In the genomic region with DNA sequence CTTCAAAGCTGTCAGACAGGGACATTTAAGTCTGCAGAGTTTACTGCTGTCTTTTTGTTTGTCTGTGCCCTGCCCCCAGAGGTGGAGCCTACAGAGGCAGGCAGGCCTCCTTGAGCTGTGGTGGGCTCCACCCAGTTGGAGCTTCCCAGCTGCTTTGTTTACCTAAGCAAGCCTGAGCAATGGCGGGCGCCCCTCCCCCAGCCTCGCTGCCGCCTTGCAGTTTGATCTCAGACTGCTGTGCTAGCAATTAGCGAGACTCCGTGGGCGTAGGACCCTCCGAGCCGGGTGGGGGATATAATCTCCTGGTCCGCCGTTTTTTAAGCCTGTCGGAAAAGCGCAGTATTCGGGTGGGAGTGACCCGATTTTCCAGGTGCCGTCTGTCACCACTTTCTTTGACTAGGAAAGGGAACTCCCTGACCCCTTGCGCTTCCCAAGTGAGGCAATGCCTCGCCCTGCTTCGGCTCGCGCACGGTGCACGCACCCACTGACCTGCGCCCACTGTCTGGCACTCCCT, we compare ENCODE assay signal across 8 cellular contexts. TPM values are rescaled to one million over a fixed set of nuclear protein-coding genes. Genes with fewer than 3 reads are reported as not detected.
A peak's percentile ranks its signal among the peaks of the same experiment; 100 is the strongest.
DNase-seq lines count a peak whose midpoint lies in the region; ATAC-seq, FAIRE-seq and TF ChIP-seq lines count a peak whose summit lies in the region.
"Not testable (repeated sequence)": the region's sequence is repeated elsewhere in the genome, so short reads cannot be mapped to it uniquely, and the experiment has no call there.
"Had no signal": no experiment of that assay in that cellular context is flagged by ENCODE, and none has a peak within 500 bp of the region (broad histone marks: within the 10 kb centered on the region; RNA-seq: fewer than 3 reads in every experiment).

No MANE protein-coding gene starts in this region.

- H3K9me1 ChIP-seq in K562 (ENCODE audit: control insufficient read depth, insufficient read depth, low read length) = not testable (repeated sequence)

- TF ChIP-seq CTCF in K562 (IDR thresholded peaks at IDR 0.05 in 2 of 3, conservative IDR thresholded peaks at IDR 0.05 in 1 of 3; ENCODE audit: insufficient read depth in 2 of 3, low read depth in 1 of 3, low read length in 3 of 3); nephron (IDR thresholded peaks at IDR 0.05; ENCODE audit: unreplicated experiment in 3 of 3); smooth muscle cell (IDR thresholded peaks at IDR 0.05; ENCODE audit: borderline replicate concordance, insufficient read depth, poor library complexity, severe bottlenecking): not testable (repeated sequence)

- TF ChIP-seq POLR2A in K562 (conservative IDR thresholded peaks at IDR 0.05) = peak; percentile 68

- not testable (repeated sequence) for FAIRE-seq in K562 (lab: Jason Lieb, UNC)

- not testable (repeated sequence) for H3K4me1 Mint-ChIP-seq in nephron

- not testable (repeated sequence) for H3K27ac ChIP-seq in HUES6 (ENCODE audit: low read depth, low read length); smooth muscle cell (ENCODE audit: low read depth)
- H3K27ac ChIP-seq in K562 (ENCODE audit: extremely low read depth, low read depth, low read length) = peak overlapping the region; percentile 67

- in situ Hi-C loops in K562 (cut with MboI) = not testable (repeated sequence)

- H3K9ac ChIP-seq in HUES6 (ENCODE audit: low read length) = peak overlapping the region; percentile 52
- H3K9ac ChIP-seq in NT2/D1 (ENCODE audit: insufficient read length, low read depth); smooth muscle cell (ENCODE audit: low read depth): not testable (repeated sequence)
- H3K9ac ChIP-seq in K562 (ENCODE audit: insufficient read depth in 1 of 2, low read depth in 2 of 2, low read length in 2 of 2) = peak overlapping the region; percentile 60 to 84; a peak in 3 of 4 replicates

- not testable (repeated sequence) for H3K4me1 ChIP-seq in HUES6 (ENCODE audit: control insufficient read depth, insufficient read depth, low read length); NT2/D1 (ENCODE audit: insufficient read depth, insufficient read length); smooth muscle cell (ENCODE audit: low read depth)
- H3K4me1 ChIP-seq in K562 (replicated peaks in 1 of 2; ENCODE audit: control insufficient read depth in 2 of 2, insufficient read depth in 2 of 2, low read length in 2 of 2) = peaks cover 6 to 12% of the 10 kb centered on the region in 2 experiments; a peak in 4 of 5 replicates

- not testable (repeated sequence) for H4K20me1 ChIP-seq in K562 (replicated peaks; ENCODE audit: control insufficient read depth, insufficient read depth, low read length); smooth muscle cell (ENCODE audit: low read depth)

- H3K36me3 ChIP-seq in H7 (replicated peaks; ENCODE audit: control insufficient read depth, insufficient read depth, low read length); HUES6 (ENCODE audit: control insufficient read depth, insufficient read depth, low read length); NT2/D1 (ENCODE audit: insufficient read depth, insufficient read length, low read length); K562 (ENCODE audit: control insufficient read depth, insufficient read depth, low read length); smooth muscle cell (ENCODE audit: low read depth): not testable (repeated sequence)

- H3K9me3 ChIP-seq in HUES6 (ENCODE audit: control insufficient read depth, insufficient read depth, low read depth, low read length); NT2/D1 (ENCODE audit: insufficient read depth, low read length); K562 (replicated peaks; ENCODE audit: control insufficient read depth, insufficient read depth, low read depth, low read length); smooth muscle cell (replicated peaks; ENCODE audit: low read depth): not testable (repeated sequence)

- CTCF ChIA-PET in K562 (lab: Yijun Ruan, JAX; ENCODE audit: low intra/inter-chr PET ratio) = not testable (repeated sequence)

- H3F3A ChIP-seq in smooth muscle cell (ENCODE audit: low read depth) = not testable (repeated sequence)

- H3K4me3 Mint-ChIP-seq in nephron = peak overlapping the region; percentile 65 to 76 (median 70)

- intact Hi-C loops in K562 (cut with micrococcal nuclease) = not testable (repeated sequence)

- DNase-seq in H7; NT2/D1 (ENCODE audit: low read depth, low spot score); K562 (ENCODE audit: extremely low read depth in 1 of 4, low spot score in 3 of 4); smooth muscle cell (lab: John Stamatoyannopoulos, UW; ENCODE audit: unreplicated experiment): not testable (repeated sequence)

- not testable (repeated sequence) for H3K27me3 Mint-ChIP-seq in nephron (ENCODE audit: low read depth)

- H3K27ac Mint-ChIP-seq in nephron = not testable (repeated sequence)

- BruUV-seq in K562 (replicated peaks; lab: Mats Ljungman, UMichigan) = TSS peak; percentile 96

- H3K4me3 ChIP-seq in H7 (ENCODE audit: insufficient read depth, low read depth, low read length) (peak overlapping the region; percentile 32), HUES6 (ENCODE audit: low read depth, low read length) (peak overlapping the region; percentile 54), NT2/D1 (ENCODE audit: insufficient read length, low read depth) (peak overlapping the region; percentile 18), K562 (peak overlapping the region; percentile 11), iPS-11a (ENCODE audit: low read depth, low read length) (peak overlapping the region; percentile 13), smooth muscle cell (peak overlapping the region; percentile 53)

- H3K36me3 Mint-ChIP-seq in nephron (ENCODE audit: low read depth) = peaks cover 17% of the 10 kb centered on the region

- not testable (repeated sequence) for TF ChIP-seq RAD21 in K562 (CRISPR knock-in tag; conservative IDR thresholded peaks at IDR 0.05 in 1 of 2, IDR thresholded peaks at IDR 0.05 in 1 of 2)

- not testable (repeated sequence) for H3K27me3 ChIP-seq in H7 (ENCODE audit: control insufficient read depth, insufficient read depth, low read length); HUES6 (ENCODE audit: control insufficient read depth, insufficient read depth, low read length); NT2/D1 (ENCODE audit: insufficient read depth, insufficient read length); K562 (ENCODE audit: control insufficient read depth in 2 of 2, insufficient read depth in 2 of 2, low read length in 2 of 2); smooth muscle cell (ENCODE audit: low read depth)

- H3K79me2 ChIP-seq in K562 (ENCODE audit: control insufficient read depth, insufficient read depth, low read length); smooth muscle cell (ENCODE audit: low read depth): not testable (repeated sequence)

- H3K4me2 ChIP-seq in K562 (ENCODE audit: insufficient read depth, low read length) = peak overlapping the region; percentile 71
- H3K4me2 ChIP-seq in smooth muscle cell = peak overlapping the region; percentile 62

- 3% methylated on average over 9 of the region's 24 CpGs for WGBS in K562 (ENCODE audit: insufficient coverage, low coverage, missing lambda C conversion rate)
- 6% methylated on average over 23 of the region's 24 CpGs for WGBS in smooth muscle cell (ENCODE audit: low lambda C conversion rate)

- peak overlapping the region; percentile 82 for H2AFZ ChIP-seq in K562 (ENCODE audit: low read depth, low read length)
- H2AFZ ChIP-seq in smooth muscle cell (ENCODE audit: low read depth) = peak overlapping the region; percentile 70

- POLR2A ChIA-PET in K562 (lab: Yijun Ruan, JAX) = interaction anchor here (0.6 to 1.5 kb wide), 5 partner anchors 7 to 30 kb away, joined by 3 to 11 read pairs (median 5); partner anchors contain the start of gene NDUFA5

- not testable (repeated sequence) for TF ChIP-seq EP300 in K562 (IDR thresholded peaks at IDR 0.05; ENCODE audit: low read length)

- not testable (repeated sequence) for ATAC-seq in K562

- not testable (repeated sequence) for H3K9me3 Mint-ChIP-seq in nephron

RNA-seq across cellular contexts. Expression of gene IQUB, which starts 6.6 kb away (rescaled TPM):
- 0.07 and 0.15 TPM in 2 replicates for total RNA-seq in H7 (2014; rRNA removed; shearing (Covaris generic))
- 2.5 and 10.0 TPM in 2 replicates for total RNA-seq in K562 (2011; cell fraction: chromatin; rRNA removed; ENCODE audit: low replicate concordance)
- 1.7 and 2.1 TPM in 2 replicates for total RNA-seq in K562 (2011; cell fraction: nucleolus; rRNA removed)
- 5.5 and 7.8 TPM in 2 replicates for total RNA-seq in K562 (2011; cell fraction: nucleoplasm; rRNA removed)
- total RNA-seq in K562 (2014; rRNA removed) (0.98 and 1.3 TPM in 2 replicates), K562 (2014; rRNA removed; fragmentation: Illumina TruSeq; extraction: Trizol) (2.4 and 3.1 TPM in 2 replicates), K562 (2015; rRNA removed; fragmentation: Illumina TruSeq; extraction: Trizol) (2.0 and 2.6 TPM in 2 replicates), K562 (2021) (1.1 and 1.9 TPM in 2 replicates), smooth muscle cell (2.1 and 2.4 TPM in 2 replicates)
- polyA plus RNA-seq in K562 (2011; rRNA removed) (0.69 and 1.3 TPM in 2 replicates), K562 (2014; fragmentation: Illumina TruSeq; extraction: Trizol) (1.4 and 1.6 TPM in 2 replicates), K562 (2014; fragmentation: Nextera tagmentation; extraction: Ambion mirVana) (1 to 10 TPM; 1.3 to 1.7 TPM), K562 (2014; rRNA removed) (0.58 and 0.62 TPM in 2 replicates), smooth muscle cell (0.58 and 0.83 TPM in 2 replicates)
- 0.21 and 0.62 TPM in 2 replicates for polyA plus RNA-seq in K562 (2011; cell fraction: cytosol; rRNA removed)
- polyA plus RNA-seq in K562 (2011; cell fraction: nucleus; rRNA removed) = 1.3 and 1.5 TPM in 2 replicates
- 1.7 and 2.7 TPM in 2 replicates for polyA plus RNA-seq in K562 (2012)
- 1.9 and 3.4 TPM in 2 replicates for polyA minus RNA-seq in K562 (2011; rRNA and poly(A)+ RNA removed)
- polyA minus RNA-seq in K562 (2011; cell fraction: cytosol; rRNA and poly(A)+ RNA removed) = 0.73 and 1.2 TPM in 2 replicates
- polyA minus RNA-seq in K562 (2011; cell fraction: nucleus; rRNA and poly(A)+ RNA removed) = 5.7 and 6.2 TPM in 2 replicates
- polyA plus RNA-seq: CD4-positive, alpha-beta memory T cell had no signal

RNA-seq across cellular contexts. Expression of gene NDUFA5, which starts 29.8 kb away (rescaled TPM):
- total RNA-seq in H7 (2014; rRNA removed; shearing (Covaris generic)) = 63.3 and 71.8 TPM in 2 replicates
- total RNA-seq in K562 (2011; cell fraction: chromatin; rRNA removed; ENCODE audit: low replicate concordance) = 25.5 and 92.7 TPM in 2 replicates
- total RNA-seq in K562 (2011; cell fraction: nucleolus; rRNA removed) = 20.7 and 22.5 TPM in 2 replicates
- 62.4 and 97.6 TPM in 2 replicates for total RNA-seq in K562 (2011; cell fraction: nucleoplasm; rRNA removed)
- total RNA-seq in K562 (2014; rRNA removed) = 187 and 199 TPM in 2 replicates
- total RNA-seq in K562 (2014; rRNA removed; fragmentation: Illumina TruSeq; extraction: Trizol) = 377 and 418 TPM in 2 replicates
- 324 and 363 TPM in 2 replicates for total RNA-seq in K562 (2015; rRNA removed; fragmentation: Illumina TruSeq; extraction: Trizol)
- 244 and 267 TPM in 2 replicates for total RNA-seq in K562 (2021)
- polyA plus RNA-seq in K562 (2011; rRNA removed) = 85.5 and 155 TPM in 2 replicates
- polyA plus RNA-seq in K562 (2011; cell fraction: cytosol; rRNA removed) = 4.9 and 17.7 TPM in 2 replicates
- polyA plus RNA-seq in K562 (2011; cell fraction: nucleus; rRNA removed) = 25.9 and 32.6 TPM in 2 replicates
- polyA plus RNA-seq in K562 (2012) = 154 and 254 TPM in 2 replicates
- 257 and 269 TPM in 2 replicates for polyA plus RNA-seq in K562 (2014; fragmentation: Illumina TruSeq; extraction: Trizol)
- 100 to 1,000 TPM; 669 to 677 TPM for polyA plus RNA-seq in K562 (2014; fragmentation: Nextera tagmentation; extraction: Ambion mirVana)
- polyA plus RNA-seq in K562 (2014; rRNA removed) = 245 and 254 TPM in 2 replicates
- polyA minus RNA-seq in K562 (2011; rRNA and poly(A)+ RNA removed) = 59.6 and 72.6 TPM in 2 replicates
- 41.1 and 61.1 TPM in 2 replicates for polyA minus RNA-seq in K562 (2011; cell fraction: cytosol; rRNA and poly(A)+ RNA removed)
- polyA minus RNA-seq in K562 (2011; cell fraction: nucleus; rRNA and poly(A)+ RNA removed) = 65.4 and 83.4 TPM in 2 replicates
- 75.5 and 94.9 TPM in 2 replicates for total RNA-seq in smooth muscle cell
- polyA plus RNA-seq in smooth muscle cell = 94.0 and 108 TPM in 2 replicates
